Comparison of ENCODE assay signal across 8 cellular contexts in genomic region chr6:169212897-169213813, GRCh38. TPM values are rescaled to one million over a fixed set of nuclear protein-coding genes. Genes with fewer than 3 reads are reported as not detected.
DNase-seq lines count a peak whose midpoint lies in the region; TF ChIP-seq lines count a peak whose summit lies in the region.

No MANE protein-coding gene starts in this region.

- peak; percentile 18 to 47 for TF ChIP-seq POLR2A in uterus (IDR thresholded peaks at IDR 0.05)

- H3K79me2 ChIP-seq in hepatocyte = no peaks in the 10 kb centered on the region

- H3K4me1 ChIP-seq in hepatocyte (ENCODE audit: insufficient read depth) (peaks cover 6% of the 10 kb centered on the region), rectal smooth muscle tissue (ENCODE audit: control insufficient read depth, insufficient read depth, low read length) (peaks cover 20% of the 10 kb centered on the region), uterus (peaks cover 6 to 13% of the 10 kb centered on the region in 2 donors)

- H3K27me3 ChIP-seq in hepatocyte = no peaks in the 10 kb centered on the region
- H3K27me3 ChIP-seq in rectal smooth muscle tissue (ENCODE audit: control insufficient read depth, insufficient read depth, low read length) = no peaks in the 10 kb centered on the region
- no peaks in the 10 kb centered on the region for H3K27me3 ChIP-seq in uterus

- H3K4me3 ChIP-seq in astrocyte of the cerebellum (ENCODE audit: low read depth, low read length) (peak overlapping the region; percentile 4), hepatocyte (peak overlapping the region; percentile 5), rectal smooth muscle tissue (ENCODE audit: low read length) (peak overlapping the region; percentile 54), uterus (peak overlapping the region in 1 of 2 donors; percentile 5)

- TF ChIP-seq CTCF in GM10248 (IDR thresholded peaks at IDR 0.05; ENCODE audit: control extremely low read depth, extremely low read depth, low read depth, missing control alignments) (no peak), HFFc6 (IDR thresholded peaks at IDR 0.05) (peak; percentile 45), astrocyte of the cerebellum (IDR thresholded peaks at IDR 0.05; ENCODE audit: low read depth, low read length, missing control alignments) (peak; percentile 14), hepatocyte (IDR thresholded peaks at IDR 0.05; ENCODE audit: poor library complexity) (peak; percentile 45), uterus (IDR thresholded peaks at IDR 0.05) (peak; percentile 42 to 69 (median 59))

- H3K27ac ChIP-seq in hepatocyte (peak overlapping the region; percentile 68), rectal smooth muscle tissue (ENCODE audit: low read depth, low read length) (peak overlapping the region; percentile 97), uterus (peak overlapping the region; percentile 95 to 98)

- peaks cover 38% of the 10 kb centered on the region for H3K36me3 Mint-ChIP-seq in HFFc6 (ENCODE audit: low read depth)

- in situ Hi-C loops in astrocyte of the cerebellum (cut with HindIII; ENCODE audit: low sequenced_read_pairs) = no loop called here

- peak overlapping the region; percentile 78 for H3K4me3 Mint-ChIP-seq in HFFc6

- H3K9ac ChIP-seq in rectal smooth muscle tissue (ENCODE audit: low read length) = peak overlapping the region; percentile 52

- H3K4me2 ChIP-seq in hepatocyte = peak overlapping the region; percentile 68

- peaks cover 11% of the 10 kb centered on the region for H3K27me3 Mint-ChIP-seq in HFFc6 (ENCODE audit: insufficient read depth)

- no peaks in the 10 kb centered on the region for H4K20me1 ChIP-seq in hepatocyte (ENCODE audit: insufficient read depth, poor library complexity, severe bottlenecking)

- H3K9me3 ChIP-seq in hepatocyte (ENCODE audit: low read depth) = no peaks in the 10 kb centered on the region
- no peaks in the 10 kb centered on the region for H3K9me3 ChIP-seq in uterus

- WGBS in hepatocyte (ENCODE audit: low lambda C conversion rate, missing lambda C conversion rate) = 45% methylated on average over 43 of the region's 56 CpGs

- no peaks in the 10 kb centered on the region for H3K9me2 ChIP-seq in hepatocyte (replicated peaks; ENCODE audit: insufficient read depth)

- H3K9me3 Mint-ChIP-seq in HFFc6 = peaks cover 5% of the 10 kb centered on the region

- intact Hi-C loops in uterus (cut with DNase I; ENCODE audit: low total_unique reads) = no loop called here

- H3K4me1 Mint-ChIP-seq in HFFc6 (ENCODE audit: low read depth) = peaks cover 90% of the 10 kb centered on the region

- DNase-seq in GM10248 (ENCODE audit: extremely low spot score) (peak; percentile 71), HFFc6 (peak; percentile 79), NAMALWA (ENCODE audit: low spot score) (peak; percentile 95), T1000 (lab: John Stamatoyannopoulos, UW) (peak; percentile 78), astrocyte of the cerebellum (ENCODE audit: low read depth) (peak; percentile 12), hepatocyte (ENCODE audit: low spot score) (peak; percentile 94), uterus (peak; percentile 85 to 93)

- peak overlapping the region; percentile 76 for H2AFZ ChIP-seq in hepatocyte

- H3K36me3 ChIP-seq in hepatocyte (replicated peaks; ENCODE audit: insufficient read depth, low read depth) = no peaks in the 10 kb centered on the region
- H3K36me3 ChIP-seq in rectal smooth muscle tissue (ENCODE audit: control insufficient read depth, insufficient read depth, low read length) = peaks cover 2% of the 10 kb centered on the region
- H3K36me3 ChIP-seq in uterus = no peaks in the 10 kb centered on the region

- CTCF ChIA-PET in GM10248 (lab: Yijun Ruan, JAX) = no interaction called here

- peak overlapping the region; percentile 89 for H3K27ac Mint-ChIP-seq in HFFc6

- POLR2A ChIA-PET in GM10248 (lab: Yijun Ruan, JAX) = no interaction called here

RNA-seq across cellular contexts. Expression of gene THBS2, which starts 40.5 kb away (rescaled TPM):
- 100 to 1,000 TPM; 156 to 254 (median 218) TPM for total RNA-seq in HFFc6 (2021; fragmentation: NEBNext Ultra II Directional; extraction: Animal tissue kit (Norgen Biotek cat#: 25700))
- 2.8 and 5.5 TPM in 2 replicates for total RNA-seq in hepatocyte
- polyA plus RNA-seq in hepatocyte = 3.2 and 3.9 TPM in 2 replicates
- total RNA-seq in uterus = 100 to 1,000 TPM in 2 of 4 donors, 10 to 100 TPM in 2; 84.0 to 224 (median 136) TPM

Comparison
In these comparisons a context has a peak if more than half of its experiments do, and no peak if none do; other contexts are left out.
1. DNase-seq: peak in every context shown above with its lines; median percentile 95 in NAMALWA; 94 in hepatocyte; 89 in uterus; 79 in HFFc6; 78 in T1000; 71 in GM10248; 12 in astrocyte of the cerebellum.
2. RNA of gene THBS2, which starts 40.5 kb away (total RNA-seq): 156 to 254 TPM in HFFc6 and 84.0 to 224 TPM in uterus; 2.8 to 5.5 TPM in hepatocyte; every median in the first group is over 10 times any median in the second.
3. Peak in every context shown above with its lines, with median percentiles within 50 percentile points of each other: H3K27ac ChIP-seq.